ENCODE assay signal across 23 cellular contexts in genomic region chr18:48877941-48878340, GRCh38.
"Had no signal": no experiment of that assay in that cellular context is flagged by ENCODE, and none has a peak within 500 bp of the region (broad histone marks: within the 10 kb centered on the region; RNA-seq: fewer than 3 reads in every experiment).

No MANE protein-coding gene starts in this region.

- H3K4me1 ChIP-seq: colonic mucosa, gastrocnemius medialis, testis had no signal

- H3K27me3 ChIP-seq: colonic mucosa, gastrocnemius medialis, right atrium auricular region, testis had no signal

- H3K36me3 ChIP-seq: colonic mucosa, gastrocnemius medialis, right atrium auricular region had no signal

- H3K4me3 ChIP-seq: colonic mucosa, gastrocnemius medialis, right atrium auricular region, skin epidermis, testis had no signal

- ATAC-seq: activated CD8-positive, alpha-beta T cell treated with anti-CD3 and anti-CD28 coated beads for 36 hours; gastrocnemius medialis; naive thymus-derived CD8-positive, alpha-beta T cell; SK-N-SH treated with all-trans-retinoic acid at 6 μM for 48 hours; stimulated activated memory B cell treated with anti-CD40 and anti-IgM and Interleukin-4, amounts not matched to agents 10 μg/mL and 1 μg/mL and 100 μg/mL, for 72 hours had no signal

- H3K27ac ChIP-seq: colonic mucosa, gastrocnemius medialis, right atrium auricular region, testis had no signal

- DNase-seq: activated CD4-positive, alpha-beta T cell treated with anti-CD3 and anti-CD28 coated beads, Interleukin-2, amount 10 ng/mL, durations not matched to agents 24 days and 14 days; activated CD4-positive, CD25-positive, alpha-beta regulatory T cell; activated CD8-positive, alpha-beta T cell treated with anti-CD3 and anti-CD28 coated beads for 36 hours; activated naive CD4-positive, alpha-beta T cell treated with anti-CD3 and anti-CD28 coated beads for 36 hours; activated T-cell treated with anti-CD3 and anti-CD28 coated beads, Interleukin-2, amount 50 U/mL, for 24 hours; central memory CD4-positive, alpha-beta T cell; colonic mucosa; erythroblast; gastrocnemius medialis; head of caudate nucleus; kidney glomerular epithelial cell; left ventricle myocardium superior; naive thymus-derived CD8-positive, alpha-beta T cell; nucleus accumbens; stimulated activated CD4-positive, alpha-beta T cell treated with anti-CD3 and anti-CD28 coated beads, Interleukin-4, amount 100 ng/mL, for 1 hour; T-helper 1 cell; T1000; testis had no signal

- H3K9me3 ChIP-seq: colonic mucosa, gastrocnemius medialis, right atrium auricular region, testis had no signal

- FAIRE-seq: endometrium had no signal
